10 cellular contexts compared by ENCODE assay signal in the genomic region with DNA sequence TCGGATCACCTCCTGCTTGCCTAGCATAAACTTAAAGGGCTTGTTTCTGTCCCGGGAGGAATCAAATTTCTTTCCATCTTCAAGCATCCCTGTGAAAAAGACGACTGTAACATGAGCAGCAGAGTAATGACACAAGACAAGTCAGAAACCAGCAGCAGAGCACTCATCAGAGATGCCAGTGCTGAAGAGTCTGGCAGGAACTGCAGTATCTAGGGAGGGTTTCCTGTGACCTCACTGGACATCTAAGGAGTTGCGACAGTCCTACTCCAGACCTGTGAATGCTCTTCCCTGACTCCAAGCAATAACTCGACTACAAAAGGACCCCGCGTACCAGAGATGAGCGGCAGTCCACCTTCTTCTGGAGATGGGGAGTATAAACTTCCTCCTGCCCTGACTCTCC. TPM values are rescaled to one million over a fixed set of nuclear protein-coding genes. Genes with fewer than 3 reads are reported as not detected.
DNase-seq lines count a peak whose midpoint lies in the region; ATAC-seq and TF ChIP-seq lines count a peak whose summit lies in the region.
"Had no signal": no experiment of that assay in that cellular context is flagged by ENCODE, and none has a peak within 500 bp of the region (broad histone marks: within the 10 kb centered on the region; RNA-seq: fewer than 3 reads in every experiment).

No MANE protein-coding gene starts in this region.

- H3K9me3 Mint-ChIP-seq in activated T-cell treated with anti-CD3 and anti-CD28 coated beads, Interleukin-2, amount 50 U/mL, for 72 hours: no peaks in the 10 kb centered on the region

- H3K27ac Mint-ChIP-seq in activated T-cell treated with anti-CD3 and anti-CD28 coated beads, Interleukin-2, amount 50 U/mL, for 72 hours: peak overlapping the region; percentile 83
- H3K27ac Mint-ChIP-seq in T-helper 17 cell: peak overlapping the region; percentile 67

- H3K36me3 ChIP-seq in cardiac muscle cell (peaks cover 10% of the 10 kb centered on the region), stomach (peaks cover 3 to 51% (median 41%) of the 10 kb centered on the region in 4 donors), OCI-LY7 (ENCODE audit: insufficient read depth, low read length) (peaks cover 66% of the 10 kb centered on the region)

- H4K20me1 ChIP-seq in OCI-LY7 (ENCODE audit: insufficient read depth, low read length): peaks cover 55% of the 10 kb centered on the region

- no peak overlapping the region for H3K4me2 ChIP-seq in OCI-LY7 (ENCODE audit: low read length)

- H3K9me2 ChIP-seq in OCI-LY7 (ENCODE audit: insufficient read depth, low read length): no peaks in the 10 kb centered on the region

- CTCF ChIA-PET in OCI-LY7 (lab: Charles Lee; ENCODE audit: unreplicated experiment): no interaction called here

- H3K27me3 Mint-ChIP-seq in activated T-cell treated with anti-CD3 and anti-CD28 coated beads, Interleukin-2, amount 50 U/mL, for 72 hours (ENCODE audit: low read depth): no peaks in the 10 kb centered on the region
- H3K27me3 Mint-ChIP-seq in T-helper 17 cell: no peaks in the 10 kb centered on the region

- peak overlapping the region; percentile 68 to 71 for H3K4me3 Mint-ChIP-seq in activated T-cell treated with anti-CD3 and anti-CD28 coated beads, Interleukin-2, amount 50 U/mL, for 72 hours
- H3K4me3 Mint-ChIP-seq in T-helper 17 cell: no peak overlapping the region

- POLR2A ChIA-PET in OCI-LY7 (lab: Charles Lee): no interaction called here

- no TSS peak for BruUV-seq in OCI-LY7 (replicated peaks; lab: Mats Ljungman, UMichigan)

- intact Hi-C loops in stomach (cut with DNase I; ENCODE audit: low total_unique reads) (no loop called here), OCI-LY7 (cut with micrococcal nuclease; ENCODE audit: unreplicated experiment) (no loop called here)

- H3K36me3 Mint-ChIP-seq in activated T-cell treated with anti-CD3 and anti-CD28 coated beads, Interleukin-2, amount 50 U/mL, for 72 hours (ENCODE audit: insufficient read depth in 2 of 2): peaks cover 8 to 31% of the 10 kb centered on the region in 2 donors
- peaks cover 3% of the 10 kb centered on the region for H3K36me3 Mint-ChIP-seq in T-helper 17 cell (ENCODE audit: low read depth)

- ATAC-seq in activated T-cell treated with anti-CD3 and anti-CD28 coated beads, Interleukin-2, amount 50 U/mL, for 72 hours (replicated peaks in 1 of 2): no peak
- peak; percentile 16 for ATAC-seq in T-helper 17 cell
- ATAC-seq in HG03095 (IDR thresholded peaks at IDR 0.05; ENCODE audit: unreplicated experiment): no peak

- WGBS in stomach, 5 donors: 67 to 75% (median 70%) methylated on average over 8 of the region's 8 CpGs

- DNase-seq in activated T-cell treated with anti-CD3 and anti-CD28 coated beads, Interleukin-2, amount 50 U/mL, for 72 hours: no peak
- no peak for DNase-seq in activated T-cell treated with anti-CD3 and anti-CD28 coated beads, Interleukin-2, amount 50 U/mL, for 1 hour
- DNase-seq in T-helper 17 cell: no peak
- DNase-seq in cardiac muscle cell (ENCODE audit: low read depth in 1 of 2, low spot score in 1 of 2): peak in 1 of 2 donors; percentile 75
- DNase-seq in stomach: no peak
- no peak for DNase-seq in amygdala (lab: John Stamatoyannopoulos, UW)
- DNase-seq in OCI-LY7 (ENCODE audit: low spot score): no peak
- DNase-seq: Calu3 had no signal

- no peak overlapping the region for H2AFZ ChIP-seq in OCI-LY7 (ENCODE audit: low read length)

- H3K27me3 ChIP-seq in cardiac muscle cell (no peaks in the 10 kb centered on the region), stomach (no peaks in the 10 kb centered on the region)

- TF ChIP-seq POLR2A in stomach (IDR thresholded peaks at IDR 0.05): no peak

- no peak for TF ChIP-seq EP300 in stomach (IDR thresholded peaks at IDR 0.05)

- peaks cover 81% of the 10 kb centered on the region for H3K4me1 Mint-ChIP-seq in activated T-cell treated with anti-CD3 and anti-CD28 coated beads, Interleukin-2, amount 50 U/mL, for 72 hours (ENCODE audit: low read depth)
- H3K4me1 Mint-ChIP-seq in T-helper 17 cell: peaks cover 56% of the 10 kb centered on the region

- H3K4me3 ChIP-seq in cardiac muscle cell (no peak overlapping the region), stomach (no peak overlapping the region), OCI-LY7 (ENCODE audit: low read depth, low read length, poor library complexity, severe bottlenecking) (no peak overlapping the region)
- H3K4me3 ChIP-seq: lung had no signal

- TF ChIP-seq CTCF in cardiac muscle cell (IDR thresholded peaks at IDR 0.05; ENCODE audit: low read depth, low read length) (no peak), stomach (IDR thresholded peaks at IDR 0.05) (no peak), OCI-LY7 (conservative IDR thresholded peaks at IDR 0.05; ENCODE audit: low read length) (no peak)

- H3K27ac ChIP-seq in cardiac muscle cell: peak overlapping the region; percentile 11
- peak overlapping the region in 4 of 5 donors; percentile 17 to 45 (median 34) for H3K27ac ChIP-seq in stomach
- H3K27ac ChIP-seq in OCI-LY7 (ENCODE audit: low read depth, low read length, poor library complexity, severe bottlenecking): no peak overlapping the region

- H3K79me2 ChIP-seq in OCI-LY7 (ENCODE audit: insufficient read depth, low read depth, low read length): peaks cover 54% of the 10 kb centered on the region

- H3K4me1 ChIP-seq in cardiac muscle cell (ENCODE audit: low read depth) (peaks cover 3% of the 10 kb centered on the region), stomach (peaks cover 42 to 98% (median 76%) of the 10 kb centered on the region in 4 donors), OCI-LY7 (ENCODE audit: insufficient read depth, low read length, poor library complexity, severe bottlenecking) (peaks cover 23% of the 10 kb centered on the region)

- no peaks in the 10 kb centered on the region for H3K9me3 ChIP-seq in T-helper 17 cell (ENCODE audit: control insufficient read depth, low read length, poor library complexity, severe bottlenecking)
- H3K9me3 ChIP-seq in cardiac muscle cell (ENCODE audit: low read depth): no peaks in the 10 kb centered on the region
- no peaks in the 10 kb centered on the region for H3K9me3 ChIP-seq in stomach
- no peaks in the 10 kb centered on the region for H3K9me3 ChIP-seq in OCI-LY7 (ENCODE audit: low read length)

RNA-seq across cellular contexts. Expression of gene FKBP1A, which starts 17.3 kb away (rescaled TPM):
- total RNA-seq in activated T-cell treated with anti-CD3 and anti-CD28 coated beads, Interleukin-2, amount 50 U/mL, for 72 hours: 100 to 1,000 TPM; 228 to 278 TPM
- total RNA-seq in T-helper 17 cell (100 to 1,000 TPM in 1 of 2 donors, 10 to 100 TPM in 1; 77.9 to 113 TPM), cardiac muscle cell (95.1 and 122 TPM in 2 replicates), stomach (100 to 1,000 TPM in 2 of 5 donors, 10 to 100 TPM in 3; 33.0 to 280 (median 68.3) TPM), OCI-LY7 (2022) (218 and 230 TPM in 2 replicates)
- polyA plus RNA-seq in cardiac muscle cell (129 and 162 TPM in 2 replicates), stomach (100 to 1,000 TPM; 135 to 283 (median 195) TPM)
- total RNA-seq in OCI-LY7 (2014; rRNA removed; shearing (Covaris generic)): 83.2 and 99.0 TPM in 2 replicates

RNA-seq across cellular contexts. Expression of gene SDCBP2, which starts 46.6 kb away (rescaled TPM):
- 10 to 100 TPM; 11.0 to 11.5 TPM for total RNA-seq in activated T-cell treated with anti-CD3 and anti-CD28 coated beads, Interleukin-2, amount 50 U/mL, for 72 hours
- 1 to 10 TPM; 1.2 to 2.3 TPM for total RNA-seq in T-helper 17 cell
- 8.0 and 9.4 TPM in 2 replicates for total RNA-seq in cardiac muscle cell
- polyA plus RNA-seq in cardiac muscle cell: 6.2 and 8.9 TPM in 2 replicates
- 10 to 100 TPM; 33.3 to 90.9 (median 68.3) TPM for total RNA-seq in stomach
- 100 to 1,000 TPM in 1 of 3 donors, 10 to 100 TPM in 2; 38.4 to 297 (median 52.8) TPM for polyA plus RNA-seq in stomach
- total RNA-seq in OCI-LY7 (2014; rRNA removed; shearing (Covaris generic)): 1.8 and 2.8 TPM in 2 replicates
- 2.5 and 2.6 TPM in 2 replicates for total RNA-seq in OCI-LY7 (2022)
